24 cellular contexts compared by ENCODE assay signal in the genomic region with DNA sequence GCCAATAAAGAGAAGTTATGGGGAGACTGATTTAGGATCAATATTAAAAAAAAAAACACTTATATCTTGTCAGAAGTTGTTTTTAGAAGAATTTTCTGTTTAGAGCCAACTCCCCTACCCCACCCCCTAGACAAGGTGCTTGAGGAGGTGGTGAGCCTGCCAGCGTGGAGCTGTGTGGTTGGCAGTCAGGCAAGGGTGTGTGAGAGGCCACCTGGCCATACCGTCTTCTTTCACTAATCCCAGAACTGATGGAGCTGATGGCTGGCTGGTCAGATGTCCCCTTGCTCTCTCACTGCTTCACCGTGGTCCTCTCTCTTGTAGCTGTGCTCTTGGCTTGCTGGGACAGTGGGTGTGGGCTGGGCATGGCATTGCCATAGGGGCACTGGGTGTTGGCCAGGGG. TPM values are rescaled to one million over a fixed set of nuclear protein-coding genes. Genes with fewer than 3 reads are reported as not detected.
DNase-seq lines count a peak whose midpoint lies in the region; ATAC-seq and TF ChIP-seq lines count a peak whose summit lies in the region.
"Had no signal": no experiment of that assay in that cellular context is flagged by ENCODE, and none has a peak within 500 bp of the region (broad histone marks: within the 10 kb centered on the region; RNA-seq: fewer than 3 reads in every experiment).

No MANE protein-coding gene starts in this region.

- WGBS in spleen, 5 donors: 90 to 98% (median 95%) methylated on average over 3 of the region's 3 CpGs

- peak overlapping the region; percentile 88 for H3K27ac Mint-ChIP-seq in activated naive CD4-positive, alpha-beta T cell treated with anti-CD3 and anti-CD28 coated beads, Interleukin-2, amount 50 U/mL, for 24 hours
- H3K27ac Mint-ChIP-seq in immature natural killer cell: peak overlapping the region; percentile 33 to 83 (median 76)

- intact Hi-C loops in spleen (cut with DNase I; ENCODE audit: low total_unique reads): no loop called here

- no peak overlapping the region for H3K4me3 ChIP-seq in spleen
- H3K4me3 ChIP-seq: heart left ventricle, pancreas, right atrium auricular region, stomach, tibial nerve had no signal

- H3K4me1 ChIP-seq in spleen (peaks cover 0 to 85% (median 14%) of the 10 kb centered on the region in 6 donors), foreskin keratinocyte (peaks cover 2% of the 10 kb centered on the region)
- H3K4me1 ChIP-seq: pancreas, right atrium auricular region, stomach, tibial nerve had no signal

- H3K9me3 ChIP-seq in spleen: no peaks in the 10 kb centered on the region
- H3K9me3 ChIP-seq: heart left ventricle, pancreas, right atrium auricular region, stomach, tibial nerve had no signal

- no peak overlapping the region for H3K4me3 Mint-ChIP-seq in activated naive CD4-positive, alpha-beta T cell treated with anti-CD3 and anti-CD28 coated beads, Interleukin-2, amount 50 U/mL, for 24 hours
- H3K4me3 Mint-ChIP-seq in immature natural killer cell: no peak overlapping the region

- no peak overlapping the region for H3K27ac ChIP-seq in spleen
- H3K27ac ChIP-seq in foreskin keratinocyte: no peak overlapping the region
- H3K27ac ChIP-seq: C4-2B, heart left ventricle, pancreas, right atrium auricular region, stomach, tibial nerve, VCaP had no signal

- peaks cover 26% of the 10 kb centered on the region for H3K36me3 Mint-ChIP-seq in activated naive CD4-positive, alpha-beta T cell treated with anti-CD3 and anti-CD28 coated beads, Interleukin-2, amount 50 U/mL, for 24 hours
- peaks cover 0 to 23% (median 12%) of the 10 kb centered on the region in 3 donors for H3K36me3 Mint-ChIP-seq in immature natural killer cell

- no peak for TF ChIP-seq POLR2A in spleen (IDR thresholded peaks at IDR 0.05)

- H3K9me3 Mint-ChIP-seq in activated naive CD4-positive, alpha-beta T cell treated with anti-CD3 and anti-CD28 coated beads, Interleukin-2, amount 50 U/mL, for 24 hours: no peaks in the 10 kb centered on the region
- no peaks in the 10 kb centered on the region for H3K9me3 Mint-ChIP-seq in immature natural killer cell

- peaks cover 73% of the 10 kb centered on the region for H3K4me1 Mint-ChIP-seq in activated naive CD4-positive, alpha-beta T cell treated with anti-CD3 and anti-CD28 coated beads, Interleukin-2, amount 50 U/mL, for 24 hours
- peaks cover 75 to 81% of the 10 kb centered on the region in 2 donors for H3K4me1 Mint-ChIP-seq in immature natural killer cell

- H3K27me3 ChIP-seq in spleen (replicated peaks in 1 of 7) (no peaks in the 10 kb centered on the region), foreskin keratinocyte (no peaks in the 10 kb centered on the region)
- H3K27me3 ChIP-seq: heart left ventricle, pancreas, right atrium auricular region, stomach, tibial nerve had no signal

- no peaks in the 10 kb centered on the region for H3K27me3 Mint-ChIP-seq in activated naive CD4-positive, alpha-beta T cell treated with anti-CD3 and anti-CD28 coated beads, Interleukin-2, amount 50 U/mL, for 24 hours
- H3K27me3 Mint-ChIP-seq in immature natural killer cell (ENCODE audit: low read depth in 3 of 3): no peaks in the 10 kb centered on the region

- CTCF ChIA-PET in HEK293T (lab: Yijun Ruan, JAX): interaction anchor here (0.6 kb wide), 1 partner anchor 522 kb away, joined by 3 read pairs; no protein-coding TSS in a partner anchor

- no peak for ATAC-seq in GM21619 (IDR thresholded peaks at IDR 0.05; ENCODE audit: unreplicated experiment)
- ATAC-seq in HG02610 (IDR thresholded peaks at IDR 0.05; ENCODE audit: unreplicated experiment): no peak
- no peak for ATAC-seq in foreskin keratinocyte
- ATAC-seq: heart left ventricle, pancreas had no signal

- DNase-seq in activated naive CD4-positive, alpha-beta T cell (lab: John Stamatoyannopoulos, UW): no peak
- DNase-seq in HEK293T (ENCODE audit: extremely low spot score): peak; percentile 3
- no peak for DNase-seq in immature natural killer cell
- peak; percentile 41 for DNase-seq in spleen
- no peak for DNase-seq in foreskin keratinocyte
- DNase-seq: activated CD4-positive, alpha-beta T cell treated with anti-CD3 and anti-CD28 coated beads, Interleukin-2, amount 50 U/mL, for 4 hours; effector CD8-positive, alpha-beta T cell; erythroblast; heart left ventricle; mammary epithelial cell; NCI-H1092 treated with DMSO at 0.1 percent for 48 hours; NCI-H2029; NCI-H526 treated with DMSO at 0.1 percent for 48 hours; pancreas; stimulated activated CD4-positive, alpha-beta T cell treated with anti-CD3 and anti-CD28 coated beads, Interleukin-4, amount 100 ng/mL, for 24 hours; stomach; T-helper 2 cell had no signal

- no peak for TF ChIP-seq CTCF in spleen (IDR thresholded peaks at IDR 0.05 in 8 of 11, conservative IDR thresholded peaks at IDR 0.05 in 3 of 11)
- no peak for TF ChIP-seq CTCF in foreskin keratinocyte (conservative IDR thresholded peaks at IDR 0.05)

- peaks cover 0 to 83% (median 9%) of the 10 kb centered on the region in 6 donors for H3K36me3 ChIP-seq in spleen
- H3K36me3 ChIP-seq: pancreas, right atrium auricular region had no signal

- POLR2A ChIA-PET in HEK293T (lab: Yijun Ruan, JAX): no interaction called here

TF ChIP-seq in HEK293T, 16 proteins besides CTCF, POLR2A, EP300 and RAD21:
- TF ChIP-seq SUZ12 (IDR thresholded peaks at IDR 0.05): no peak

RNA-seq across cellular contexts. Expression of gene NACAD, which starts 34.3 kb away (rescaled TPM):
- polyA plus RNA-seq in immature natural killer cell (under 1 TPM in 2 of 3 donors, not detected in 1; 0.26 to 0.65 TPM), spleen (1 to 10 TPM in 1 of 3 donors, under 1 TPM in 2; 0.30 to 1.0 (median 0.30) TPM), foreskin keratinocyte (3.4 and 3.8 TPM in 2 replicates)
- total RNA-seq in spleen (1 to 10 TPM; 1.2 to 6.2 (median 3.4) TPM), foreskin keratinocyte (4.4 and 5.3 TPM in 2 replicates)

RNA-seq across cellular contexts. Expression of gene CCM2, which starts 54.4 kb away (rescaled TPM):
- polyA plus RNA-seq in immature natural killer cell: 100 to 1,000 TPM in 2 of 3 donors, 10 to 100 TPM in 1; 60.4 to 120 (median 103) TPM
- total RNA-seq in spleen: 10 to 100 TPM; 67.8 to 94.2 (median 80.9) TPM
- polyA plus RNA-seq in spleen: 100 to 1,000 TPM in 2 of 3 donors, 10 to 100 TPM in 1; 80.8 to 108 (median 107) TPM
- total RNA-seq in foreskin keratinocyte: 65.4 and 68.9 TPM in 2 replicates
- 84.0 and 86.5 TPM in 2 replicates for polyA plus RNA-seq in foreskin keratinocyte

RNA-seq across cellular contexts. Expression of gene TBRG4, which starts 57.1 kb away (rescaled TPM):
- 10 to 100 TPM; 39.5 to 56.9 (median 52.2) TPM for polyA plus RNA-seq in immature natural killer cell
- 10 to 100 TPM; 37.9 to 77.1 (median 67.4) TPM for total RNA-seq in spleen
- 10 to 100 TPM; 42.9 to 59.9 (median 46.2) TPM for polyA plus RNA-seq in spleen
- total RNA-seq in foreskin keratinocyte: 87.5 and 93.6 TPM in 2 replicates
- 74.5 and 87.0 TPM in 2 replicates for polyA plus RNA-seq in foreskin keratinocyte

Comparison
In these comparisons a context has a peak if more than half of its experiments do, and no peak if none do; other contexts are left out.
1. DNase-seq: peak in HEK293T (single experiment) and spleen (single experiment); none in activated naive CD4-positive, alpha-beta T cell (0 of 4), immature natural killer cell (0 of 3) and foreskin keratinocyte (0 of 2).